8 cellular contexts compared by ENCODE assay signal in genomic region chr2:10497797-10498251, GRCh38. TPM values are rescaled to one million over a fixed set of nuclear protein-coding genes. Genes with fewer than 3 reads are reported as not detected.
A peak's percentile ranks its signal among the peaks of the same experiment; 100 is the strongest.
DNase-seq lines count a peak whose midpoint lies in the region; ATAC-seq and TF ChIP-seq lines count a peak whose summit lies in the region.

No MANE protein-coding gene starts in this region.

- no peaks in the 10 kb centered on the region for H3K9me3 Mint-ChIP-seq in type B pancreatic cell

- in situ Hi-C loops in KBM-7 (cut with MboI; ENCODE audit: low pct_unique_long_range_greater_than_20kb, low sequenced_read_pairs) = no loop called here

- H3K27me3 Mint-ChIP-seq in type B pancreatic cell = peaks cover 29% of the 10 kb centered on the region

- H3K4me1 ChIP-seq in BE2C = no peaks in the 10 kb centered on the region; the same call in 1 of the 2 replicates

- H3K36me3 Mint-ChIP-seq in type B pancreatic cell = no peaks in the 10 kb centered on the region

- DNase-seq in BE2C = peak; percentile 90
- peak; percentile 66 for DNase-seq in KBM-7
- peak; percentile 80 for DNase-seq in T1000 (lab: John Stamatoyannopoulos, UW)
- peak in 32 of 61 donors; percentile 5 to 85 (median 28) for DNase-seq in caudate nucleus (lab: John Stamatoyannopoulos, UW)
- DNase-seq in mesenteric fat pad (ENCODE audit: low spot score) = peak; percentile 89
- peak; percentile 46 to 73 for DNase-seq in stimulated activated CD8-positive, alpha-beta memory T cell treated with anti-CD3 and anti-CD28 coated beads, Interleukin-7, amount 100 ng/mL, for 4 hours (ENCODE audit: low read depth in 2 of 2)
- DNase-seq in type B pancreatic cell (ENCODE audit: extremely low spot score, unreplicated experiment) = no peak

- TF ChIP-seq CTCF in BE2C (IDR thresholded peaks at IDR 0.05; ENCODE audit: low read depth, low read length) (no peak), type B pancreatic cell (conservative IDR thresholded peaks at IDR 0.05) (no peak)

- no peak overlapping the region for H3K27ac ChIP-seq in caudate nucleus (ENCODE audit: low read depth, low read length)

- peak overlapping the region; percentile 22 for H3K4me3 ChIP-seq in BE2C (ENCODE audit: low read depth, low read length)

- no peak overlapping the region for H3K27ac Mint-ChIP-seq in type B pancreatic cell

- H3K36me3 ChIP-seq in BE2C = no peaks in the 10 kb centered on the region

- no peak for ATAC-seq in GM19395 (IDR thresholded peaks at IDR 0.05; ENCODE audit: unreplicated experiment)

- H3K4me1 Mint-ChIP-seq in type B pancreatic cell (ENCODE audit: unreplicated experiment) = peaks cover 10% of the 10 kb centered on the region

- H3K4me3 Mint-ChIP-seq in type B pancreatic cell = no peak overlapping the region

- H3K9me3 ChIP-seq in BE2C = no peaks in the 10 kb centered on the region

- no peaks in the 10 kb centered on the region for H3K27me3 ChIP-seq in BE2C

RNA-seq across cellular contexts. Expression of gene ODC1, which starts 49.7 kb away (rescaled TPM):
- polyA plus RNA-seq in BE2C (2012; ENCODE audit: insufficient read depth, insufficient read length, low read depth) = 216 TPM
- total RNA-seq in mesenteric fat pad = 32.8 TPM
- 60.7 and 135 TPM in 2 replicates for total RNA-seq in type B pancreatic cell (ENCODE audit: low replicate concordance)
